In the genomic region with DNA sequence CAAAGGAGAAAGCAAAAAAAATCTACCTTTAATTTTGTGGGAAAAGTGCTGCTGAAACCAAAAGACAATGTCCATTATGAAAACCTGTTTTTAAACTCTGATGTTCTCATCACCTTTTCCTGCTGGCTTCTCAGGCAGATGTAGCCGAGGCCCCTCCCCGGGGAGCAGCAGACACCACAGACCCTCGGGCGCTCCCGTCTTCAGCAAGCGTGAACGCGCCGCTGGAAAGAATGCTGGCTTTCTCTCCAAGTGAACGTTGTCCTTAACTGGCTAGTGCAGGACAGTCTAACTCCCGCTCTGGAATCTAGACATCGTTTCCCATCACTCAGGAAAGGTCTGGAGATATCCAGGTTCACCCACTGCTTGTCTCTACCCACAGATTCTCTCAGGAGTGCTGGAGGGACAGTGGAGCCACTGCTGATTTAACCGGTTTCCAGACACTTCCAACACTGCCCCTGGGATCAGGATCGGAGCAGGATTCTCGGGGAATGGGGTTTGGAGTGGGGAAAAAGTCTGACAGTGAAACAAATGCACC, we compare ENCODE assay signal across 17 cellular contexts.
DNase-seq lines count a peak whose midpoint lies in the region; ATAC-seq and TF ChIP-seq lines count a peak whose summit lies in the region.
"Had no signal": no experiment of that assay in that cellular context is flagged by ENCODE, and none has a peak within 500 bp of the region (broad histone marks: within the 10 kb centered on the region; RNA-seq: fewer than 3 reads in every experiment).

No MANE protein-coding gene starts in this region.

- CTCF ChIA-PET in CD4-positive, alpha-beta memory T cell (lab: Charles Lee; ENCODE audit: partially characterized antibody) = interaction anchor here (4.2 kb wide), 1 partner anchor 8 kb away, joined by 56 read pairs; no protein-coding TSS in a partner anchor

- H3K79me1 ChIP-seq in neuronal stem cell (ENCODE audit: low read depth, low read length) = no peaks in the 10 kb centered on the region

- no peak overlapping the region for H2AFZ ChIP-seq in neuronal stem cell (ENCODE audit: low read length)

- H3K4me3 Mint-ChIP-seq in CD4-positive, alpha-beta memory T cell = no peak overlapping the region

- H3K9me3 Mint-ChIP-seq in CD4-positive, alpha-beta memory T cell = no peaks in the 10 kb centered on the region
- H3K9me3 Mint-ChIP-seq: CD4-positive, alpha-beta T cell; GM23338 had no signal

- no CpG with 5 or more reads among the region's 15 CpGs for WGBS in neuronal stem cell (ENCODE audit: extremely low coverage in 2 of 2, insufficient read length in 2 of 2, insufficient replicate concordance in 1 of 2), 2 donors

- no peak overlapping the region for H4K91ac ChIP-seq in neuronal stem cell (ENCODE audit: low read depth, low read length, poor library complexity)

- no peak overlapping the region for H2BK12ac ChIP-seq in neuronal stem cell (ENCODE audit: low read length)

- H3K4me1 Mint-ChIP-seq in CD4-positive, alpha-beta memory T cell = peaks cover 11 to 14% (median 13%) of the 10 kb centered on the region in 4 donors

- no peak overlapping the region for H3K4ac ChIP-seq in neuronal stem cell (ENCODE audit: low read length)

- no peak overlapping the region for H3K9ac ChIP-seq in neuronal stem cell (ENCODE audit: low read depth, low read length, poor library complexity)

- no peak overlapping the region for H3K18ac ChIP-seq in neuronal stem cell (ENCODE audit: low read length)

- no peak overlapping the region for H3K14ac ChIP-seq in neuronal stem cell (ENCODE audit: low read length)

- peak; percentile 45 for DNase-seq in BE2C
- peak; percentile 63 for DNase-seq in ELF-1 (ENCODE audit: low read depth, low spot score)
- peak; percentile 47 for DNase-seq in cerebellar cortex (ENCODE audit: low spot score)
- DNase-seq in neuronal stem cell (ENCODE audit: low spot score) = no peak
- DNase-seq in substantia nigra (lab: John Stamatoyannopoulos, UW) = no peak
- no peak for DNase-seq in CD4-positive, alpha-beta memory T cell
- DNase-seq: 8988T; Calu3; CD4-positive, alpha-beta T cell; DMS79 treated with DMSO at 0.1 percent for 48 hours; HCEC 1CT; IMR-90 had no signal

- peak overlapping the region; percentile 1 for H2AK5ac ChIP-seq in neuronal stem cell (ENCODE audit: low read depth, low read length)

- H3K27ac ChIP-seq in neuronal stem cell (replicated peaks; ENCODE audit: low read length) (no peak overlapping the region), substantia nigra (ENCODE audit: low read depth, low read length, poor library complexity, severe bottlenecking) (no peak overlapping the region)
- no peak overlapping the region for H3K27ac ChIP-seq in CD4-positive, alpha-beta memory T cell (ENCODE audit: low read depth, low read length)
- H3K27ac ChIP-seq: C4-2B, HL-60 had no signal

- intact Hi-C loops in CD4-positive, alpha-beta memory T cell (cut with micrococcal nuclease) = no loop called here

- no peak overlapping the region for H3K4me3 ChIP-seq in BE2C (ENCODE audit: low read depth, low read length)
- H3K4me3 ChIP-seq in neuronal stem cell (ENCODE audit: low read length in 2 of 2) = no peak overlapping the region
- H3K4me3 ChIP-seq in CD4-positive, alpha-beta memory T cell (ENCODE audit: low read length in 2 of 2) = no peak overlapping the region
- H3K4me3 ChIP-seq: K562 had no signal

- POLR2A ChIA-PET in CD4-positive, alpha-beta memory T cell (lab: Charles Lee; ENCODE audit: partially characterized antibody) = no interaction called here

- no peak overlapping the region for H4K8ac ChIP-seq in neuronal stem cell (ENCODE audit: low read depth, low read length)

- no peak overlapping the region for H3K23ac ChIP-seq in neuronal stem cell (ENCODE audit: low read depth, low read length, poor library complexity)

- no peaks in the 10 kb centered on the region for H3K36me3 Mint-ChIP-seq in CD4-positive, alpha-beta memory T cell

- peaks cover 11 to 26% of the 10 kb centered on the region in 2 donors for H3K27me3 Mint-ChIP-seq in CD4-positive, alpha-beta memory T cell

- no peak for TF ChIP-seq CTCF in BE2C (IDR thresholded peaks at IDR 0.05; ENCODE audit: low read depth, low read length)

- H2BK5ac ChIP-seq in neuronal stem cell (ENCODE audit: low read length) = no peak overlapping the region

- H2BK120ac ChIP-seq in neuronal stem cell (ENCODE audit: low read depth, low read length) = no peak overlapping the region

- no peak for ATAC-seq in HG03196 (IDR thresholded peaks at IDR 0.05; ENCODE audit: unreplicated experiment)
- ATAC-seq: K562 had no signal

- no peaks in the 10 kb centered on the region for H3K9me3 ChIP-seq in BE2C
- H3K9me3 ChIP-seq in neuronal stem cell (replicated peaks in 1 of 2; ENCODE audit: control insufficient read depth in 2 of 2, insufficient read depth in 1 of 2, low read depth in 1 of 2, low read length in 2 of 2) = no peaks in the 10 kb centered on the region
- no peaks in the 10 kb centered on the region for H3K9me3 ChIP-seq in CD4-positive, alpha-beta memory T cell (ENCODE audit: control insufficient read depth in 1 of 2, low read length in 2 of 2)

- no peak overlapping the region for H3K27ac Mint-ChIP-seq in CD4-positive, alpha-beta memory T cell
- H3K27ac Mint-ChIP-seq: GM23338 had no signal

- no peak overlapping the region for H2BK15ac ChIP-seq in neuronal stem cell (ENCODE audit: low read length)

- no peaks in the 10 kb centered on the region for H3K4me1 ChIP-seq in BE2C
- peaks cover 3 to 18% of the 10 kb centered on the region in 2 donors for H3K4me1 ChIP-seq in neuronal stem cell (ENCODE audit: control insufficient read depth in 2 of 2, insufficient read depth in 1 of 2, low read depth in 1 of 2, low read length in 2 of 2)
- H3K4me1 ChIP-seq in CD4-positive, alpha-beta memory T cell (ENCODE audit: insufficient read depth, low read length) = peaks cover 9% of the 10 kb centered on the region

- H3K27me3 ChIP-seq in BE2C (peaks cover 81% of the 10 kb centered on the region), neuronal stem cell (ENCODE audit: control insufficient read depth in 3 of 3, insufficient read depth in 3 of 3, low read depth in 1 of 3, low read length in 3 of 3) (peaks cover 0 to 46% (median 6%) of the 10 kb centered on the region in 3 experiments)
- peaks cover 4% of the 10 kb centered on the region for H3K27me3 ChIP-seq in CD4-positive, alpha-beta memory T cell (ENCODE audit: insufficient read depth, low read length)

- H3K36me3 ChIP-seq in BE2C (no peaks in the 10 kb centered on the region), neuronal stem cell (replicated peaks in 1 of 2; ENCODE audit: control insufficient read depth in 2 of 2, insufficient read depth in 2 of 2, low read length in 2 of 2) (no peaks in the 10 kb centered on the region)
- H3K36me3 ChIP-seq in CD4-positive, alpha-beta memory T cell (ENCODE audit: insufficient read depth, low read length) = no peaks in the 10 kb centered on the region

- no peak overlapping the region for H3K4me2 ChIP-seq in neuronal stem cell (ENCODE audit: insufficient read depth, low read length, poor library complexity, severe bottlenecking)
- H3K4me2 ChIP-seq: GM23338 had no signal

Comparison
In these comparisons a context has a peak if more than half of its experiments do, and no peak if none do; other contexts are left out.
1. DNase-seq: peak in BE2C (single experiment), ELF-1 (single experiment) and cerebellar cortex (single experiment); none in neuronal stem cell (single experiment), substantia nigra (0 of 49) and CD4-positive, alpha-beta memory T cell (0 of 5).